In genomic region chr20:49435639-49436038, GRCh38 we compare ENCODE assay signal across 25 cellular contexts. TPM values are rescaled to one million over a fixed set of nuclear protein-coding genes. Genes with fewer than 3 reads are reported as not detected.
DNase-seq lines count a peak whose midpoint lies in the region; ATAC-seq, FAIRE-seq and TF ChIP-seq lines count a peak whose summit lies in the region.
"Had no signal": no experiment of that assay in that cellular context is flagged by ENCODE, and none has a peak within 500 bp of the region (broad histone marks: within the 10 kb centered on the region; RNA-seq: fewer than 3 reads in every experiment).

No MANE protein-coding gene starts in this region.

- CTCF ChIA-PET in A549 (lab: Yijun Ruan, JAX) (interaction anchor here (1.4 to 2.5 kb wide), 2 partner anchors 9 to 48 kb away, joined by 3 to 10 read pairs; no protein-coding TSS in a partner anchor), Calu3 (lab: Charles Lee) (interaction anchor here (0.6 to 2.2 kb wide), 4 partner anchors 9 to 163 kb away, joined by 3 to 9 read pairs (median 6); no protein-coding TSS in a partner anchor)

- BruUV-seq in Calu3 (replicated peaks; lab: Mats Ljungman, UMichigan), result no TSS peak

- H3K9me3 Mint-ChIP-seq in Calu3 (ENCODE audit: low read depth, unreplicated experiment), result no peaks in the 10 kb centered on the region
- H3K9me3 Mint-ChIP-seq: activated naive CD8-positive, alpha-beta T cell treated with anti-CD3 and anti-CD28 coated beads for 36 hours; stimulated activated naive CD8-positive, alpha-beta T cell treated with anti-CD3 and anti-CD28 coated beads, Interleukin-15, Interleukin-2, amounts not matched to agents 100 ng/mL and 50 ng/mL, for 24 hours had no signal

- H3K27ac Mint-ChIP-seq in Calu3 (ENCODE audit: unreplicated experiment), result no peak overlapping the region
- H3K27ac Mint-ChIP-seq: activated CD4-positive, alpha-beta T cell treated with anti-CD3 and anti-CD28 coated beads for 36 hours; activated CD8-positive, alpha-beta T cell treated with anti-CD3 and anti-CD28 coated beads, Interleukin-2, amount 10 ng/mL, durations not matched to agents 7 days and 5 days; activated naive CD8-positive, alpha-beta T cell treated with anti-CD3 and anti-CD28 coated beads for 36 hours; stimulated activated naive CD8-positive, alpha-beta T cell treated with anti-CD3 and anti-CD28 coated beads, Interleukin-15, Interleukin-2, amounts not matched to agents 100 ng/mL and 50 ng/mL, for 24 hours; T-helper 17 cell had no signal

- no peaks in the 10 kb centered on the region for H3K4me1 Mint-ChIP-seq in Calu3 (ENCODE audit: low read depth, unreplicated experiment)
- H3K4me1 Mint-ChIP-seq: activated CD4-positive, alpha-beta T cell treated with anti-CD3 and anti-CD28 coated beads for 36 hours; activated naive CD8-positive, alpha-beta T cell treated with anti-CD3 and anti-CD28 coated beads for 36 hours; T-helper 17 cell had no signal

- no peaks in the 10 kb centered on the region for H3K27me3 ChIP-seq in dorsolateral prefrontal cortex
- H3K27me3 ChIP-seq: ascending aorta, MG63, vagina had no signal

- 0 out of 5 replicates have a peak, but pooled peaks of 1 of the 2 experiments have one; percentile 35 for TF ChIP-seq RAD21 in A549 (conservative IDR thresholded peaks at IDR 0.05 in 1 of 2, IDR thresholded peaks at IDR 0.05 in 1 of 2)

- H3K27ac ChIP-seq in A549, result no peak overlapping the region
- H3K27ac ChIP-seq in dorsolateral prefrontal cortex, result peak overlapping the region in 39 of 59 donors; percentile 1 to 89 (median 51)
- H3K27ac ChIP-seq: ascending aorta, esophagus squamous epithelium, neutrophil, psoas muscle, SK-N-MC, thoracic aorta, vagina had no signal

- H3K4me3 Mint-ChIP-seq in Calu3 (ENCODE audit: low read depth, unreplicated experiment), result no peak overlapping the region
- H3K4me3 Mint-ChIP-seq: activated CD4-positive, alpha-beta T cell treated with anti-CD3 and anti-CD28 coated beads for 36 hours; activated CD8-positive, alpha-beta T cell treated with anti-CD3 and anti-CD28 coated beads, Interleukin-2, amount 10 ng/mL, durations not matched to agents 7 days and 5 days; activated naive CD8-positive, alpha-beta T cell treated with anti-CD3 and anti-CD28 coated beads for 36 hours; stimulated activated naive CD8-positive, alpha-beta T cell treated with anti-CD3 and anti-CD28 coated beads, Interleukin-15, Interleukin-2, amounts not matched to agents 100 ng/mL and 50 ng/mL, for 24 hours; T-helper 17 cell had no signal

- no peak for FAIRE-seq in A549 (lab: Jason Lieb, UNC)
- FAIRE-seq: frontal cortex, K562 had no signal

- H3K9me3 ChIP-seq in A549, result no peaks in the 10 kb centered on the region
- H3K9me3 ChIP-seq: ascending aorta, esophagus squamous epithelium, HAP-1, MG63, neutrophil, psoas muscle, thoracic aorta, vagina had no signal

- TF ChIP-seq CTCF in A549 (IDR thresholded peaks at IDR 0.05) (no peak), Calu3 (IDR thresholded peaks at IDR 0.05; ENCODE audit: unreplicated experiment) (peak; percentile 27), dorsolateral prefrontal cortex (IDR thresholded peaks at IDR 0.05 in 54 of 56, conservative IDR thresholded peaks at IDR 0.05 in 2 of 56; ENCODE audit: low read depth in 1 of 56, partially characterized antibody in 56 of 56) (no peak)

- POLR2A ChIA-PET in A549 (lab: Yijun Ruan, JAX), result no interaction called here

- H3K4me3 ChIP-seq in A549, result no peak overlapping the region
- H3K4me3 ChIP-seq in dorsolateral prefrontal cortex, result no peak overlapping the region
- H3K4me3 ChIP-seq: ascending aorta, esophagus squamous epithelium, HAP-1, K562, MG63, psoas muscle, SK-N-MC, thoracic aorta, vagina had no signal

- intact Hi-C loops in Calu3 (cut with micrococcal nuclease; ENCODE audit: unreplicated experiment) (loop anchor here (1.0 kb wide), 1 partner anchor 99 kb away; no protein-coding TSS in a partner anchor), dorsolateral prefrontal cortex (cut with DNase I) (no loop called here)

- H3K4me1 ChIP-seq in A549, result peaks cover 11% of the 10 kb centered on the region
- H3K4me1 ChIP-seq: ascending aorta, esophagus squamous epithelium, HAP-1, vagina had no signal

- no peaks in the 10 kb centered on the region for H3K36me3 Mint-ChIP-seq in Calu3 (ENCODE audit: insufficient read depth, unreplicated experiment)
- H3K36me3 Mint-ChIP-seq: activated naive CD8-positive, alpha-beta T cell treated with anti-CD3 and anti-CD28 coated beads for 36 hours had no signal

- TF ChIP-seq POLR2A in A549 (IDR thresholded peaks at IDR 0.05; ENCODE audit: low read length), result no peak

- DNase-seq in A549 (ENCODE audit: low read depth in 1 of 2, low spot score in 1 of 2) (no peak), Calu3 (peak; percentile 43), NCI-H69 (lab: John Stamatoyannopoulos, UW) (peak; percentile 33), dorsolateral prefrontal cortex (peak in 1 of 10 donors; percentile 28), HuH-7.5 (ENCODE audit: low spot score) (no peak), NCI-H2171 treated with DMSO at 0.1 percent for 48 hours (lab: John Stamatoyannopoulos, UW) (no peak), HUDEP-2 (lab: John Stamatoyannopoulos, UW; ENCODE audit: unreplicated experiment in 76 of 76) (no peak)
- DNase-seq: activated CD4-positive, alpha-beta T cell treated with anti-CD3 and anti-CD28 coated beads for 36 hours; activated CD8-positive, alpha-beta T cell treated with anti-CD3 and anti-CD28 coated beads, Interleukin-2, amount 10 ng/mL, durations not matched to agents 7 days and 5 days; activated naive CD8-positive, alpha-beta T cell treated with anti-CD3 and anti-CD28 coated beads for 36 hours; esophagus squamous epithelium; mesendoderm; MG63; psoas muscle; T-helper 17 cell had no signal

- peak in 1 of 2 experiments; percentile 32; a peak in 1 of 6 replicates for ATAC-seq in A549
- ATAC-seq in GM21528 (IDR thresholded peaks at IDR 0.05; ENCODE audit: low FRiP score, unreplicated experiment), result no peak
- ATAC-seq: activated CD4-positive, alpha-beta T cell treated with anti-CD3 and anti-CD28 coated beads for 36 hours; activated CD8-positive, alpha-beta T cell treated with anti-CD3 and anti-CD28 coated beads, Interleukin-2, amount 10 ng/mL, durations not matched to agents 7 days and 5 days; K562; psoas muscle; T-helper 17 cell had no signal

- no peak for TF ChIP-seq EP300 in A549 (IDR thresholded peaks at IDR 0.05)

- no peak overlapping the region for H3K4me2 ChIP-seq in A549

- WGBS in A549 (ENCODE audit: missing lambda C conversion rate), result 69% methylated on average over 3 of the region's 5 CpGs

- peaks cover 100% of the 10 kb centered on the region for H3K27me3 Mint-ChIP-seq in Calu3 (ENCODE audit: unreplicated experiment)

TF ChIP-seq in A549, 52 proteins besides CTCF, POLR2A, EP300 and RAD21:
- TF ChIP-seq SMC3 (IDR thresholded peaks at IDR 0.05) (peak; percentile 16; the same call in 1 of the 3 replicates), ZNF302 (CRISPR knock-in tag; IDR thresholded peaks at IDR 0.05) (no peak)
TF ChIP-seq in A549: peak in this region for 1.

RNA-seq across cellular contexts. Expression of gene KCNB1, which starts 46.8 kb away (rescaled TPM):
- polyA plus RNA-seq in A549 (2011; rRNA removed), result 0.28 TPM in 2 replicates
- 0.07 and 0.09 TPM in 2 replicates for polyA plus RNA-seq in A549 (2012; cell fraction: cytosol; rRNA removed)
- 0.05 and 0.08 TPM in 2 replicates for polyA plus RNA-seq in A549 (2012; cell fraction: nucleus; rRNA removed)
- 0.11 to 0.24 TPM (median 0.12 TPM) in 3 replicates for polyA plus RNA-seq in A549 (2017; fragmentation: RNase III; extraction: RNeasy Plus Mini Kit Qiagen cat#74134 plus additional on column Dnase treatment)
- 0.44 and 0.54 TPM in 2 replicates for polyA minus RNA-seq in A549 (2011; rRNA and poly(A)+ RNA removed)
- total RNA-seq in Calu3 (2022), result not detected in 2 replicates
- total RNA-seq in dorsolateral prefrontal cortex, result 100 to 1,000 TPM in 85 of 120 experiments, 10 to 100 TPM in 35; 39.1 to 171 (median 119) TPM
- total RNA-seq: activated CD4-positive, alpha-beta T cell treated with anti-CD3 and anti-CD28 coated beads for 36 hours; activated CD8-positive, alpha-beta T cell treated with anti-CD3 and anti-CD28 coated beads, Interleukin-2, amount 10 ng/mL, durations not matched to agents 7 days and 5 days; activated naive CD8-positive, alpha-beta T cell treated with anti-CD3 and anti-CD28 coated beads for 36 hours; ascending aorta; K562 had no signal

Comparison
In these comparisons a context has a peak if more than half of its experiments do, and no peak if none do; other contexts are left out.
1. DNase-seq: peak in Calu3 (single experiment) and NCI-H69 (single experiment); none in A549 (0 of 2), HuH-7.5 (single experiment), NCI-H2171 treated with DMSO at 0.1 percent for 48 hours (single experiment) and HUDEP-2 (0 of 76).
2. H3K27ac ChIP-seq: peak in dorsolateral prefrontal cortex (39 of 59); none in A549 (0 of 2).
3. RNA of gene KCNB1, which starts 46.8 kb away (total RNA-seq): 39.1 to 171 TPM in dorsolateral prefrontal cortex; not detected in Calu3; every median in the first group is over 10 times any median in the second.